ENCODE assay signal across 20 cellular contexts in genomic region chr21:45867671-45868081, GRCh38.
"Had no signal": no experiment of that assay in that cellular context is flagged by ENCODE, and none has a peak within 500 bp of the region (broad histone marks: within the 10 kb centered on the region; RNA-seq: fewer than 3 reads in every experiment).

No MANE protein-coding gene starts in this region.

- H3K36me3 Mint-ChIP-seq: activated naive CD4-positive, alpha-beta T cell treated with anti-CD3 and anti-CD28 coated beads, Interleukin-2, amount 10 ng/mL, durations not matched to agents 7 days and 5 days; memory B cell had no signal

- H3K9me3 ChIP-seq: mucosa of descending colon, upper lobe of left lung had no signal

- H3K4me1 ChIP-seq: upper lobe of left lung had no signal

- ATAC-seq: activated CD4-positive, CD25-positive, alpha-beta regulatory T cell treated with anti-CD3 and anti-CD28 coated beads, Interleukin-2, amount 50 U/mL, for 24 hours; foreskin keratinocyte; left ventricle myocardium superior; mucosa of descending colon; SK-N-SH treated with all-trans-retinoic acid at 6 μM for 48 hours had no signal

- H3K4me3 Mint-ChIP-seq: activated CD4-positive, alpha-beta memory T cell treated with anti-CD3 and anti-CD28 coated beads, Interleukin-2, amount 10 ng/mL, durations not matched to agents 7 days and 5 days; activated CD4-positive, alpha-beta T cell treated with anti-CD3 and anti-CD28 coated beads, Interleukin-2, amount 10 ng/mL, durations not matched to agents 24 days and 14 days; activated naive CD4-positive, alpha-beta T cell treated with anti-CD3 and anti-CD28 coated beads, Interleukin-2, amount 10 ng/mL, durations not matched to agents 7 days and 5 days; dendritic cell treated with granulocyte-macrophage colony-stimulating factor and Interleukin-4, amounts not matched to agents 40 ng/mL and 50 ng/mL, for 4 days; memory B cell had no signal

- H3K4me3 ChIP-seq: mucosa of descending colon, upper lobe of left lung had no signal

- H3K9me3 Mint-ChIP-seq: activated CD4-positive, alpha-beta memory T cell treated with anti-CD3 and anti-CD28 coated beads, Interleukin-2, amount 10 ng/mL, durations not matched to agents 7 days and 5 days; activated CD4-positive, alpha-beta T cell treated with anti-CD3 and anti-CD28 coated beads, Interleukin-2, amount 10 ng/mL, durations not matched to agents 24 days and 14 days; activated naive CD4-positive, alpha-beta T cell treated with anti-CD3 and anti-CD28 coated beads, Interleukin-2, amount 10 ng/mL, durations not matched to agents 7 days and 5 days; dendritic cell treated with granulocyte-macrophage colony-stimulating factor and Interleukin-4, amounts not matched to agents 40 ng/mL and 50 ng/mL, for 4 days; memory B cell; nephron progenitor cell had no signal

- H3K27me3 Mint-ChIP-seq: activated CD4-positive, alpha-beta memory T cell treated with anti-CD3 and anti-CD28 coated beads, Interleukin-2, amount 10 ng/mL, durations not matched to agents 7 days and 5 days; activated CD4-positive, alpha-beta T cell treated with anti-CD3 and anti-CD28 coated beads, Interleukin-2, amount 10 ng/mL, durations not matched to agents 24 days and 14 days; dendritic cell treated with granulocyte-macrophage colony-stimulating factor and Interleukin-4, amounts not matched to agents 40 ng/mL and 50 ng/mL, for 4 days; memory B cell had no signal

- H3K27ac ChIP-seq: foreskin keratinocyte, upper lobe of left lung, VCaP had no signal

- H3K36me3 ChIP-seq: upper lobe of left lung had no signal

- H3K4me1 Mint-ChIP-seq: activated CD4-positive, alpha-beta memory T cell treated with anti-CD3 and anti-CD28 coated beads, Interleukin-2, amount 10 ng/mL, durations not matched to agents 7 days and 5 days; activated CD4-positive, alpha-beta T cell treated with anti-CD3 and anti-CD28 coated beads, Interleukin-2, amount 10 ng/mL, durations not matched to agents 24 days and 14 days; activated naive CD4-positive, alpha-beta T cell treated with anti-CD3 and anti-CD28 coated beads, Interleukin-2, amount 10 ng/mL, durations not matched to agents 7 days and 5 days had no signal

- H3K27me3 ChIP-seq: foreskin keratinocyte, upper lobe of left lung had no signal

- DNase-seq: activated CD4-positive, alpha-beta memory T cell treated with anti-CD3 and anti-CD28 coated beads, Interleukin-2, amount 10 ng/mL, durations not matched to agents 7 days and 5 days; activated CD4-positive, alpha-beta T cell treated with anti-CD3 and anti-CD28 coated beads, Interleukin-2, amount 10 ng/mL, durations not matched to agents 24 days and 14 days; activated effector memory CD4-positive, alpha-beta T cell treated with Interleukin-2 at 50 U/mL for 16 hours; activated naive CD4-positive, alpha-beta T cell treated with anti-CD3 and anti-CD28 coated beads, Interleukin-2, amount 10 ng/mL, durations not matched to agents 7 days and 5 days; activated T-cell treated with anti-CD3 and anti-CD28 coated beads for 4 hours; amygdala; effector CD4-positive, alpha-beta T cell; foreskin keratinocyte; left ventricle myocardium superior; mucosa of descending colon; nephron progenitor cell; retina; stimulated activated CD4-positive, alpha-beta T cell treated with anti-CD3 and anti-CD28 coated beads, Interleukin-4, amount 100 ng/mL, for 24 hours; stimulated activated naive CD4-positive, alpha-beta T cell treated with Interleukin-2 at 50 U/mL for 16 hours had no signal

- H3K27ac Mint-ChIP-seq: activated CD4-positive, alpha-beta memory T cell treated with anti-CD3 and anti-CD28 coated beads, Interleukin-2, amount 10 ng/mL, durations not matched to agents 7 days and 5 days; activated CD4-positive, alpha-beta T cell treated with anti-CD3 and anti-CD28 coated beads, Interleukin-2, amount 10 ng/mL, durations not matched to agents 24 days and 14 days; activated naive CD4-positive, alpha-beta T cell treated with anti-CD3 and anti-CD28 coated beads, Interleukin-2, amount 10 ng/mL, durations not matched to agents 7 days and 5 days; dendritic cell treated with granulocyte-macrophage colony-stimulating factor and Interleukin-4, amounts not matched to agents 40 ng/mL and 50 ng/mL, for 4 days; memory B cell; nephron progenitor cell had no signal
